In the genomic region with DNA sequence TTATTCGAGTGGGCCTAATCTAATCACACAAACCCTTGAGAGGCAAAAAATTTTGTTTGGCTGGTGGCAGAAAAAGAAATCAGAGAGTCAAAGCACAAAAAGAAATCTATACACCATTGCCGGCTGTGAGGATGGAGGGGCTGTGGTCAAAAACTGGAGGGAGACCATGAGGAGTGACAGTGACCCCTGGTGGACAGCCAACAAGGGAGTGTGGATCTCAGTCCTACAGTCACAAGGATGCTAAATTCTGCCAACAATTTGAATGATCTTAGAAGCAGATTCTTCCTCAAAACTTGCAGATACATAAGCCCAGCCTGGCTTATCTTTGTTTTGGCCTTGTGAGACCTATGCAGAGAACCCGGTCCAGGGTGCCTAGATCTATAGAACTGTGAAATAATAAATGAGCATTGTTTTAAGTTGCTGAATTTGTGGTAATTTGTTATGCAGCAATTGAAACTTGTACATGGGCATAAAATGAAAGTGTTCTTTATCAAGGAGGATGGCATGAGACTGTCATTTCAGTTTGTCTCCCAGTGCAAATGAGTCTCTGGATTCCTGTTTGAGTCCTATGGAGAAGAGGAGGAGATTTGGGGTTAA, we compare ENCODE assay signal across 8 cellular contexts.
DNase-seq lines count a peak whose midpoint lies in the region; ATAC-seq and TF ChIP-seq lines count a peak whose summit lies in the region.

No MANE protein-coding gene starts in this region.

- no peaks in the 10 kb centered on the region for H3K36me3 Mint-ChIP-seq in T-cell
- no peaks in the 10 kb centered on the region for H3K36me3 Mint-ChIP-seq in endothelial cell (ENCODE audit: low read depth, unreplicated experiment)

- peak; percentile 62 for TF ChIP-seq CTCF in endothelial cell (IDR thresholded peaks at IDR 0.05; ENCODE audit: unreplicated experiment)

- H3K4me1 Mint-ChIP-seq in T-cell (no peaks in the 10 kb centered on the region), endothelial cell (ENCODE audit: unreplicated experiment) (no peaks in the 10 kb centered on the region)

- H3K27me3 Mint-ChIP-seq in T-cell: no peaks in the 10 kb centered on the region
- no peaks in the 10 kb centered on the region for H3K27me3 Mint-ChIP-seq in endothelial cell (ENCODE audit: unreplicated experiment)

- POLR2A ChIA-PET in T-cell (lab: Charles Lee): no interaction called here

- no peak overlapping the region for H3K27ac Mint-ChIP-seq in T-cell
- no peak overlapping the region for H3K27ac Mint-ChIP-seq in endothelial cell (ENCODE audit: unreplicated experiment)

- ATAC-seq in GM19463 (IDR thresholded peaks at IDR 0.05; ENCODE audit: unreplicated experiment) (peak; percentile 90), T-cell (replicated peaks in 1 of 4) (no peak)

- CTCF ChIA-PET in T-cell (lab: Charles Lee): interaction anchor here (0.6 to 2.1 kb wide), 3 partner anchors 43 to 975 kb away, joined by 3 to 5 read pairs (median 4); no protein-coding TSS in a partner anchor

- no peaks in the 10 kb centered on the region for H3K9me3 Mint-ChIP-seq in T-cell
- no peaks in the 10 kb centered on the region for H3K9me3 Mint-ChIP-seq in endothelial cell (ENCODE audit: unreplicated experiment)

- peak; percentile 8 for DNase-seq in Daoy (ENCODE audit: low read depth)
- DNase-seq in HuH-7 (ENCODE audit: low spot score): peak; percentile 26
- peak in 21 of 34 experiments; percentile 0 to 18 (median 7) for DNase-seq in T-cell
- DNase-seq in endothelial cell (ENCODE audit: low spot score): peak; percentile 63
- DNase-seq in stimulated activated CD4-positive, alpha-beta T cell treated with anti-CD3 and anti-CD28 coated beads, Interleukin-2, amount 100 ng/mL, for 24 hours: peak; percentile 44 to 47
- DNase-seq in NCI-H2171 (lab: John Stamatoyannopoulos, UW): no peak
- no peak for DNase-seq in putamen (ENCODE audit: low spot score)

- H3K4me3 Mint-ChIP-seq in T-cell (no peak overlapping the region), endothelial cell (ENCODE audit: unreplicated experiment) (no peak overlapping the region)

Comparison
In these comparisons a context has a peak if more than half of its experiments do, and no peak if none do; other contexts are left out.
1. DNase-seq: peak in Daoy (single experiment), HuH-7 (single experiment), T-cell (21 of 34), endothelial cell (single experiment) and stimulated activated CD4-positive, alpha-beta T cell treated with anti-CD3 and anti-CD28 coated beads, Interleukin-2, amount 100 ng/mL, for 24 hours (2 of 2); none in NCI-H2171 (single experiment) and putamen (single experiment).